In the genomic region with DNA sequence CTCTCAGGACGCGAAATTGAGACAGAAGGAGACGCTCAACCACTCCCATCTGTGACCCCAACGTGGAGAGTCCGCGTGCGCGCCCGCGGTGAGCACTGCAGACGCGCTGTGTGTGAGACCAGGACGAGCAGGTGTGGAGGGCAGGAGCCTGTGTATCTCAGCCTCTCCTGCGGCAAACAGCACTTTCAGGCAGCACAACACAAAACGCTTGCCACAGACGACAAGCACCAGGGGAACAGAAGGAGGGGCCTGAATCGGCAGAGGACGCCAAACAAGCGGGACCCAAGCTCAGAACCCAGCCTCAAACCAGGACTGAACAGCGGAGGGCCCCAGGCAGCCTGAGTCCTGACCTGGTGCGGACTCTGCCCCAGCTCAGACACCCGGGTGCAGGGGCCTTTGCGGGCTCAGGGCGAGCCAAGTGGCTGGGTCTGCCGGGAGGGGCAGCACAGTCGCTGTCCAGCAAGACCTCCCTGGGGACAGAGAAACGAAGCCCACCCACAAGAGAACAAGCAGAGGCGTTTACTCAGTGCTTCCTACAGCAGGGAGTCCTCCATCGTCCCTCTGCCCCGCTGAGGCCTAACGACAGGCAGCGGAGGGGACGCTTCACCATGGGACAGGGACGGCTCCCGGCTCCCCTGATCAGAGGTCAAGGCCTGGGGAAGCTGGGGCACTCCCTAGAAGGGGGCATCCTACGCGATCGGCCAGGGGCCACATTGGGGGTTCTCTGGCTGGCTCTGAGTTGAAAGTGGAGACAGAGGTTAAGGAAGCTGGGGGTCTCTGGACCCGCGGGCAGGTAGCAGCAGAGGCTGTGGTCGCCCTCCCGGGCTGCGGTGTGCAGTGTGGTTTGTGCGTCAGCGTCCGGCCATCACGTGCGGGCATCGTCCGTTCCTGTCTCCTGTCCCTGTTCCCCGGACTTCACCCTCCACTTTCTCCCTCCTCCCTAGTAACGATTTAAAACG, we compare ENCODE assay signal across 26 cellular contexts.
DNase-seq lines count a peak whose midpoint lies in the region; TF ChIP-seq lines count a peak whose summit lies in the region.
"Had no signal": no experiment of that assay in that cellular context is flagged by ENCODE, and none has a peak within 500 bp of the region (broad histone marks: within the 10 kb centered on the region; RNA-seq: fewer than 3 reads in every experiment).

No MANE protein-coding gene starts in this region.

- no peaks in the 10 kb centered on the region for H3K9me3 ChIP-seq in neuronal stem cell (replicated peaks in 1 of 2; ENCODE audit: control insufficient read depth in 2 of 2, insufficient read depth in 1 of 2, low read depth in 1 of 2, low read length in 2 of 2)
- H3K9me3 ChIP-seq: left ventricle myocardium inferior, neutrophil, right lobe of liver, transverse colon had no signal

- no peak overlapping the region for H2BK12ac ChIP-seq in neuronal stem cell (ENCODE audit: low read length)

- peaks cover 9% of the 10 kb centered on the region for H3K27me3 ChIP-seq in H7 (ENCODE audit: control insufficient read depth, insufficient read depth, low read length)
- peaks cover 0 to 16% (median 4%) of the 10 kb centered on the region in 3 experiments for H3K27me3 ChIP-seq in neuronal stem cell (ENCODE audit: control insufficient read depth in 3 of 3, insufficient read depth in 3 of 3, low read depth in 1 of 3, low read length in 3 of 3)
- H3K27me3 ChIP-seq: right lobe of liver had no signal

- no peaks in the 10 kb centered on the region for H3K9me3 Mint-ChIP-seq in endothelial cell (ENCODE audit: unreplicated experiment)
- H3K9me3 Mint-ChIP-seq: activated naive CD8-positive, alpha-beta T cell treated with anti-CD3 and anti-CD28 coated beads, Interleukin-2, amount 10 ng/mL, durations not matched to agents 7 days and 5 days; activated T-cell treated with anti-CD3 and anti-CD28 coated beads, Interleukin-2, amount 50 U/mL, for 24 hours; CD8-positive, alpha-beta memory T cell had no signal

- H3K4me3 ChIP-seq in H7 (ENCODE audit: insufficient read depth, low read depth, low read length): no peak overlapping the region
- no peak overlapping the region for H3K4me3 ChIP-seq in neuronal stem cell (ENCODE audit: low read length in 2 of 2)
- H3K4me3 ChIP-seq: GM12878, left ventricle myocardium inferior, right lobe of liver, transverse colon had no signal

- H3K36me3 Mint-ChIP-seq in endothelial cell (ENCODE audit: low read depth, unreplicated experiment): no peaks in the 10 kb centered on the region
- H3K36me3 Mint-ChIP-seq: activated naive CD8-positive, alpha-beta T cell treated with anti-CD3 and anti-CD28 coated beads, Interleukin-2, amount 10 ng/mL, durations not matched to agents 7 days and 5 days; CD8-positive, alpha-beta memory T cell had no signal

- peak; percentile 58 for DNase-seq in H7
- peak; percentile 72 for DNase-seq in NCI-H2171 (lab: John Stamatoyannopoulos, UW)
- DNase-seq in endothelial cell (ENCODE audit: low spot score): no peak
- DNase-seq in neuronal stem cell (ENCODE audit: low spot score): no peak
- no peak for DNase-seq in RWPE1 (ENCODE audit: low spot score)
- no peak for DNase-seq in DMS153 (lab: John Stamatoyannopoulos, UW)
- DNase-seq in NCI-H1694 (lab: John Stamatoyannopoulos, UW): no peak
- DNase-seq: activated gamma-delta T cell; activated naive CD8-positive, alpha-beta T cell treated with anti-CD3 and anti-CD28 coated beads, Interleukin-2, amount 10 ng/mL, durations not matched to agents 7 days and 5 days; activated T-cell treated with anti-CD3 and anti-CD28 coated beads, Interleukin-2, amount 50 U/mL, for 24 hours; CD8-positive, alpha-beta memory T cell; DMS 273 treated with DMSO at 0.1 percent for 48 hours; effector CD4-positive, alpha-beta T cell; erythroblast; KBM-7; left ventricle myocardium inferior; NCI-H1105 treated with DMSO at 0.1 percent for 48 hours; NCI-H2081; PC-3; right lobe of liver; SIG-M5; T-helper 9 cell; transverse colon had no signal

- H3K18ac ChIP-seq in neuronal stem cell (ENCODE audit: low read length): peak overlapping the region; percentile 95

- H2BK120ac ChIP-seq in neuronal stem cell (ENCODE audit: low read depth, low read length): peak overlapping the region; percentile 41

- CTCF ChIA-PET in RWPE1 (lab: Yijun Ruan, JAX): no interaction called here

- no peak overlapping the region for H3K4me2 ChIP-seq in neuronal stem cell (ENCODE audit: insufficient read depth, low read length, poor library complexity, severe bottlenecking)

- POLR2A ChIA-PET in RWPE1 (lab: Yijun Ruan, JAX; ENCODE audit: low non-redundant PET): no interaction called here

- no peak overlapping the region for H2BK15ac ChIP-seq in neuronal stem cell (ENCODE audit: low read length)

- no peak overlapping the region for H4K91ac ChIP-seq in neuronal stem cell (ENCODE audit: low read depth, low read length, poor library complexity)

- H2AFZ ChIP-seq in neuronal stem cell (ENCODE audit: low read length): no peak overlapping the region

- peak overlapping the region; percentile 39 for H3K23ac ChIP-seq in neuronal stem cell (ENCODE audit: low read depth, low read length, poor library complexity)

- peak overlapping the region; percentile 63 for H2AK5ac ChIP-seq in neuronal stem cell (ENCODE audit: low read depth, low read length)

- peak overlapping the region; percentile 35 for H2BK5ac ChIP-seq in neuronal stem cell (ENCODE audit: low read length)

- H3K4me3 Mint-ChIP-seq in endothelial cell (ENCODE audit: unreplicated experiment): no peak overlapping the region
- H3K4me3 Mint-ChIP-seq: activated naive CD8-positive, alpha-beta T cell treated with anti-CD3 and anti-CD28 coated beads, Interleukin-2, amount 10 ng/mL, durations not matched to agents 7 days and 5 days; activated T-cell treated with anti-CD3 and anti-CD28 coated beads, Interleukin-2, amount 50 U/mL, for 24 hours; CD8-positive, alpha-beta memory T cell had no signal

- H3K79me1 ChIP-seq in neuronal stem cell (ENCODE audit: low read depth, low read length): no peaks in the 10 kb centered on the region

- no peak overlapping the region for H3K4ac ChIP-seq in neuronal stem cell (ENCODE audit: low read length)

- no peak overlapping the region for H4K8ac ChIP-seq in neuronal stem cell (ENCODE audit: low read depth, low read length)

- no peak overlapping the region for H3K14ac ChIP-seq in neuronal stem cell (ENCODE audit: low read length)

- no CpG with 5 or more reads among the region's 53 CpGs for WGBS in neuronal stem cell (ENCODE audit: extremely low coverage in 2 of 2, insufficient read length in 2 of 2, insufficient replicate concordance in 1 of 2), 2 donors

- peaks cover 2 to 10% of the 10 kb centered on the region in 2 donors for H3K4me1 ChIP-seq in neuronal stem cell (ENCODE audit: control insufficient read depth in 2 of 2, insufficient read depth in 1 of 2, low read depth in 1 of 2, low read length in 2 of 2)
- H3K4me1 ChIP-seq: left ventricle myocardium inferior, right lobe of liver, transverse colon had no signal

- H3K27me3 Mint-ChIP-seq in endothelial cell (ENCODE audit: unreplicated experiment): peaks cover 4% of the 10 kb centered on the region

- H3K27ac Mint-ChIP-seq in endothelial cell (ENCODE audit: unreplicated experiment): peak overlapping the region; percentile 16
- H3K27ac Mint-ChIP-seq: activated naive CD8-positive, alpha-beta T cell treated with anti-CD3 and anti-CD28 coated beads, Interleukin-2, amount 10 ng/mL, durations not matched to agents 7 days and 5 days; activated T-cell treated with anti-CD3 and anti-CD28 coated beads, Interleukin-2, amount 50 U/mL, for 24 hours; progenitor cell of endocrine pancreas had no signal

- peak overlapping the region; percentile 37 for H3K9ac ChIP-seq in neuronal stem cell (ENCODE audit: low read depth, low read length, poor library complexity)

- H3K27ac ChIP-seq in neuronal stem cell (replicated peaks; ENCODE audit: low read length) (no peak overlapping the region), RWPE1 (no peak overlapping the region)
- H3K27ac ChIP-seq: left ventricle myocardium inferior, neutrophil, right lobe of liver, transverse colon had no signal

- H3K36me3 ChIP-seq in H7 (replicated peaks; ENCODE audit: control insufficient read depth, insufficient read depth, low read length): no peaks in the 10 kb centered on the region
- no peaks in the 10 kb centered on the region for H3K36me3 ChIP-seq in neuronal stem cell (replicated peaks in 1 of 2; ENCODE audit: control insufficient read depth in 2 of 2, insufficient read depth in 2 of 2, low read length in 2 of 2)
- H3K36me3 ChIP-seq: left ventricle myocardium inferior, neutrophil, right lobe of liver, transverse colon had no signal

- TF ChIP-seq CTCF in endothelial cell (IDR thresholded peaks at IDR 0.05; ENCODE audit: unreplicated experiment) (no peak), RWPE1 (conservative IDR thresholded peaks at IDR 0.05; ENCODE audit: low read depth) (no peak)

- peaks cover 5% of the 10 kb centered on the region for H3K4me1 Mint-ChIP-seq in endothelial cell (ENCODE audit: unreplicated experiment)

Comparison
In these comparisons a context has a peak if more than half of its experiments do, and no peak if none do; other contexts are left out.
1. DNase-seq: peak in H7 (single experiment) and NCI-H2171 (single experiment); none in endothelial cell (single experiment), neuronal stem cell (single experiment), RWPE1 (single experiment), DMS153 (single experiment) and NCI-H1694 (single experiment).